Comparison of ENCODE assay signal across 20 cellular contexts in the genomic region with DNA sequence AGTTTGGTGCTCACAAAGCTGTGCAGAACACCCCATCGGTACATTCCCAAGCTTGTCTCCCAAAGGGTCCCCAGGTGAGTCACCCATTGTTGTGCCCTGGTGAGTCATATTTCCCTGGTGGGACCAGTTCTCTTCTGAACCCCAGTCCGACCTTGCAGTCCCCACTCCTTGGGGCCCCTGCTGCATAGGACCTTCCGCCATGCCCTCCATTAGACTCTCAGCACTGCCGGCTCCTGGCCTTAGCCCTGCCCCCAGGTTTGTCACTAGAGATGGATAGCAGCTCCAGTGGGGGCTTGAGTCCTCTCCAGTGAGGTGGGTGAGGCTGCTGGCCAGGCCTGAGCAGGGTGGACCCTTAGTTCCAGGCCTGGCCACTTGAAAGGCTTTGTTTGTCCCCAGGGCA.
"Had no signal": no experiment of that assay in that cellular context is flagged by ENCODE, and none has a peak within 500 bp of the region (broad histone marks: within the 10 kb centered on the region; RNA-seq: fewer than 3 reads in every experiment).

No MANE protein-coding gene starts in this region.

- H3K9me3 ChIP-seq: MG63, SJCRH30 had no signal

- H3K27ac ChIP-seq: RWPE1, SJCRH30 had no signal

- DNase-seq: Karpas-422, KG1, MG63, NCI-H1092, NCI-H1105 treated with DMSO at 0.1 percent for 48 hours, NCI-H1417 treated with DMSO at 0.1 percent for 48 hours, NCI-H187, NCI-H2029, NCI-H2081 treated with DMSO at 0.1 percent for 48 hours, NCI-H2171, NCI-H226, NCI-H446, NCI-H510A, NCI-H524 treated with DMSO at 0.1 percent for 48 hours, NCI-H69, NCI-H774, SHP77 treated with DMSO at 0.1 percent for 48 hours, SJCRH30 had no signal

- ATAC-seq: SK-N-SH treated with all-trans-retinoic acid at 6 μM for 48 hours had no signal

- H3K36me3 ChIP-seq: MG63, SJCRH30 had no signal

- H3K4me3 ChIP-seq: MG63, SJCRH30 had no signal

- H3K4me1 ChIP-seq: SJCRH30 had no signal

- H3K27me3 ChIP-seq: MG63, SJCRH30 had no signal
